In the genomic region with DNA sequence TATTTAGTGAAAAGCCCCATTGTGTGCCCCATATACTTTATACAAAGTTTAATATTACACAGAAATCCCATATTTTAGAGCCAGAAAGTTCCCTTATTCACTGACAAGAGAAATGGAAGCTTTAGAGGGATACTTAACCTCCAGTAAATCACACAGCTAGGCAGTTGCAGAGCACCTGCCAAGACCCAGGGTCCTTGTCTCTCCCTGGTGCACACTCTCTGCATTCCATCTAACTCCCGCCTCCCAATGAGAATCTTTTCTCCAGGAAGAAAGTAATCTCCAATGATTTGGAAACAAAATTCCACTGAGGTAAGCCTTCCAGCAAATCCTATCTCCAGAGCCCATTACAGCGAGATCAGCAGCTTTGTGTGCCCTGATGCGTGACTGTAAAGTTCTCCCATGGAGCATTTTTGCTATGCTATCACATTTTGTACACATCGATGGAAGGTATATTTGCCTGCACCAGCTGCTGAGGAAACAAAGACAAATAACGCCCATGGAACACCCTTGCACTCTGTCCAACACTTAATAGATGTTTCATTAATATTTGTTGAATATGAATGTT, we compare ENCODE assay signal across 19 cellular contexts. TPM values are rescaled to one million over a fixed set of nuclear protein-coding genes. Genes with fewer than 3 reads are reported as not detected.
DNase-seq lines count a peak whose midpoint lies in the region; FAIRE-seq and TF ChIP-seq lines count a peak whose summit lies in the region.
"Had no signal": no experiment of that assay in that cellular context is flagged by ENCODE, and none has a peak within 500 bp of the region (broad histone marks: within the 10 kb centered on the region; RNA-seq: fewer than 3 reads in every experiment).

No MANE protein-coding gene starts in this region.

- no peaks in the 10 kb centered on the region for H3K9me3 ChIP-seq in colonic mucosa
- H3K9me3 ChIP-seq: Caco-2 had no signal

- H3K4me3 ChIP-seq in colonic mucosa = no peak overlapping the region
- H3K4me3 ChIP-seq: PC-9 had no signal

- H3K27ac ChIP-seq in colonic mucosa = no peak overlapping the region
- H3K27ac ChIP-seq: PC-9 had no signal

- TF ChIP-seq CTCF in colonic mucosa (IDR thresholded peaks at IDR 0.05) = no peak
- TF ChIP-seq CTCF in D721Med (IDR thresholded peaks at IDR 0.05; ENCODE audit: insufficient read depth, missing control alignments) = no peak

- in situ Hi-C loops in ACHN (cut with HindIII; ENCODE audit: low pct_ligation_motif_present, low pct_unique_long_range_greater_than_20kb, low sequenced_read_pairs) = no loop called here

- intact Hi-C loops in colonic mucosa (cut with DNase I) = no loop called here

- DNase-seq in ACHN (peak; percentile 57), NCI-H82 (lab: John Stamatoyannopoulos, UW) (peak; percentile 34), kidney glomerular epithelial cell (lab: John Stamatoyannopoulos, UW) (peak; percentile 82), renal cortical epithelial cell (ENCODE audit: low read depth) (peak; percentile 66), colonic mucosa (no peak), NCI-H1436 (lab: John Stamatoyannopoulos, UW) (no peak), D721Med (ENCODE audit: insufficient read length, low spot score) (no peak)
- DNase-seq: Caco-2; CD4-positive, alpha-beta T cell; MM.1S; NCI-H1092; NCI-H146; NCI-H2029 treated with DMSO at 0.1 percent for 48 hours; NCI-H774; PC-9 had no signal

- no peaks in the 10 kb centered on the region for H3K27me3 ChIP-seq in colonic mucosa

- no peak for FAIRE-seq in D721Med (lab: Jason Lieb, UNC)
- FAIRE-seq: A204.1, GM12892, GM18507, H54 had no signal

- no peaks in the 10 kb centered on the region for H3K4me1 ChIP-seq in colonic mucosa
- H3K4me1 ChIP-seq: Caco-2 had no signal

- no peaks in the 10 kb centered on the region for H3K36me3 ChIP-seq in colonic mucosa

- H3K9ac ChIP-seq in colonic mucosa (ENCODE audit: low read depth in 2 of 2, low read length in 2 of 2) = no peak overlapping the region

RNA-seq across cellular contexts. Expression of a gene that starts 41.4 kb away (rescaled TPM):
- total RNA-seq in renal cortical epithelial cell (16.8 and 20.5 TPM in 2 replicates), colonic mucosa (1 to 10 TPM; 4.4 to 8.3 TPM)

Comparison
In these comparisons a context has a peak if more than half of its experiments do, and no peak if none do; other contexts are left out.
1. DNase-seq: peak in ACHN (single experiment), NCI-H82 (single experiment), kidney glomerular epithelial cell (single experiment) and renal cortical epithelial cell (single experiment); none in colonic mucosa (single experiment), NCI-H1436 (single experiment) and D721Med (single experiment).